In the genomic region with DNA sequence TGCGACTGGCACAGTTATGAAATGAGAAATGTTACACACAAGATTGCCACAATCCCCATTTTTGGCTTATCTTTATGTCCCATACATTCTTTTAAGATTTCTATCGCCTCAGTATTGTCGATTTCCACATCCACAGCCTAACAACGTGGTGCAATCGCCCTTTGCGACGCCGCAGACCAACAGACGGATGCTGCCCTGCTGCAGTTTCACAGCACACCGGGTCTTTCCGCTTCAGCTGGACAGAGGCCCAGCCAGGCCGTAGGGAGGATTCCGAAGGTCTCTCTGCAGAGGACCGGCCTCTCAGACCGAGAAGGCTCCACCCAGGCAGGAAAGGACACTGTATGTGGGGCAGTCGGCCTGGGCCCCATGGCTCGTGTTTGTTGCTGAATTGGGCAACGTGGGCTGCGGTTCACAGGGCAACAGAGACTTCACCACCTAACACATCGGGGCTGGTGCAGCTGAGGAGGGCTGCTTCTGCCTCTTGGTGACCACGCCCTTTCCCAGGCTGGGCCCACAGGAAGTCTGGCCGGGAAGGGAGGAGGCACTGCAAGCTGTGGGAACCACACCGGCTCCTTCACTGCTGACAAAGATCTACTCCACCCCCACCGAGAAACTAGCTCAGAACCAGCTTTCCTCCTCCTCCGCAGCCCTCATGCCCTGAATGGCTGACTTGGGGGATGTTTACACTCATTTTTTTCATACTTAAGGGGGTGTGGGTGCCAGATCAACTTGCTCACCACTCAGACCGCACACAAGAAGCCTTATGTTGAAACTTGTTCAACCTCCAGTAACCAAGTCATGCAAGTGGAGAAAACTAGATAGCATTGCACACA, we compare ENCODE assay signal across 1 cellular context.
TF ChIP-seq lines count a peak whose summit lies in the region.

No MANE protein-coding gene starts in this region.

TF ChIP-seq in liver, 16 proteins besides CTCF, POLR2A, EP300 and RAD21 (continued from another document):
- TF ChIP-seq EGR1 (IDR thresholded peaks at IDR 0.05; ENCODE audit: low read depth in 2 of 2) (peak; percentile 62 to 89), JUND (IDR thresholded peaks at IDR 0.05) (peak; percentile 18 to 40), SP1 (IDR thresholded peaks at IDR 0.05) (peak; percentile 93), YY1 (IDR thresholded peaks at IDR 0.05) (peak; percentile 81), HNF4A (conservative IDR thresholded peaks at IDR 0.05) (peak; percentile 78 to 81), FOXA2 (IDR thresholded peaks at IDR 0.05) (no peak), ATF3 (IDR thresholded peaks at IDR 0.05) (peak; percentile 45)
